In the genomic region with DNA sequence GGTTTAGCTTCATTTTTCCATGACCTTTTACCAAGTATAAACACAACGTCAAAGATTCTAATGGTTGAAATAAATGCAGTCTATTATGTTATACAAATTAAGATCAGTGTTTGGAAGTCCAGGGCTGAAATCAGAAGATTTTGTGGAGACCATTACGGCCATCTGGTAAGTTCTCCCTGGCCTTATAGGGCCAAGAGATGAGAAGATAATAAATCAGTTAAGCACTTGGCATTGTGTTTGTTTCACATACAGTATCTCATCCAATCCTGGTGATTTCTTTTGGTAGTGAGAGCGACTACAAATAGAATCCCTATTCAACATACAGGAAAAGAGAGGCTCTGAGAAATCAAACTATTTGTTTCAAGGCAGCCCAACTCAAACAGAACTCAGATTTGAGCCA, we compare ENCODE assay signal across 32 cellular contexts.
"Had no signal": no experiment of that assay in that cellular context is flagged by ENCODE, and none has a peak within 500 bp of the region (broad histone marks: within the 10 kb centered on the region; RNA-seq: fewer than 3 reads in every experiment).

No MANE protein-coding gene starts in this region.

- H3K27ac ChIP-seq: brain microvascular endothelial cell, WERI-Rb-1 had no signal

- H3K27me3 ChIP-seq: brain microvascular endothelial cell had no signal

- H3K36me3 ChIP-seq: brain microvascular endothelial cell, WERI-Rb-1 had no signal

- ATAC-seq: activated CD4-positive, CD25-positive, alpha-beta regulatory T cell treated with anti-CD3 and anti-CD28 coated beads, Interleukin-2, amount 50 U/mL, for 24 hours; activated CD8-positive, alpha-beta T cell treated with anti-CD3 and anti-CD28 coated beads for 36 hours; activated T-cell treated with anti-CD3 and anti-CD28 coated beads, Interleukin-2, amount 50 U/mL, for 4 hours; activated T-helper 17 cell treated with anti-CD3 and anti-CD28 coated beads, Interleukin-2, amount 50 U/mL, for 72 hours; esophagus mucosa; T-helper 17 cell had no signal

- DNase-seq: activated B cell treated with CpG ODN at 0.5 μM for 24 hours; activated CD4-positive, alpha-beta T cell treated with anti-CD3 and anti-CD28 coated beads for 48 hours; activated CD4-positive, alpha-beta T cell treated with anti-CD3 and anti-CD28 coated beads, Interleukin-2, amount 50 U/mL, for 1 hour; activated CD4-positive, alpha-beta T cell treated with anti-CD3 and anti-CD28 coated beads, Interleukin-2, amount 50 U/mL, for 48 hours; activated CD8-positive, alpha-beta memory T cell treated with anti-CD3 and anti-CD28 coated beads for 24 hours; activated CD8-positive, alpha-beta T cell treated with anti-CD3 and anti-CD28 coated beads for 36 hours; activated effector memory CD4-positive, alpha-beta T cell treated with Interleukin-2 at 50 U/mL for 16 hours; activated gamma-delta T cell treated with Interleukin-2 at 50 U/mL for 16 hours; activated naive CD4-positive, alpha-beta T cell treated with anti-CD3 and anti-CD28 coated beads, Interleukin-2, amount 50 U/mL, for 16 hours; activated naive CD4-positive, alpha-beta T cell treated with Interleukin-2 at 50 U/mL for 16 hours; activated T-cell treated with anti-CD3 and anti-CD28 coated beads, Interleukin-2, amount 50 U/mL, for 4 hours; amniotic stem cell; anterior cingulate cortex; brain microvascular endothelial cell; caudate nucleus; cortex of kidney; dermis blood vessel endothelial cell; effector CD4-positive, alpha-beta T cell; foreskin fibroblast; head of caudate nucleus; T-helper 1 cell; T-helper 17 cell; T1000; WERI-Rb-1 had no signal

- FAIRE-seq: astrocyte, bronchial epithelial cell, colon, endometrium, frontal cortex had no signal
